ENCODE assay signal across 34 cellular contexts in genomic region chr3:35743218-35743617, GRCh38.
"Had no signal": no experiment of that assay in that cellular context is flagged by ENCODE, and none has a peak within 500 bp of the region (broad histone marks: within the 10 kb centered on the region; RNA-seq: fewer than 3 reads in every experiment).

No MANE protein-coding gene starts in this region.

- DNase-seq: activated B cell treated with CpG ODN at 0.5 μM for 24 hours; activated CD4-positive, alpha-beta memory T cell treated with anti-CD3 and anti-CD28 coated beads for 36 hours; activated CD4-positive, alpha-beta T cell treated with anti-CD3 and anti-CD28 coated beads for 48 hours; activated CD4-positive, alpha-beta T cell treated with anti-CD3 and anti-CD28 coated beads, Interleukin-2, amount 50 U/mL, for 1 hour; activated CD8-positive, alpha-beta memory T cell treated with anti-CD3 and anti-CD28 coated beads, Interleukin-2, amount 10 ng/mL, durations not matched to agents 7 days and 5 days; activated CD8-positive, alpha-beta memory T cell treated with anti-CD3 and anti-CD28 coated beads, Interleukin-2, amount 50 U/mL, for 4 hours; activated CD8-positive, alpha-beta T cell treated with anti-CD3 and anti-CD28 coated beads, Interleukin-2, amount 10 ng/mL, durations not matched to agents 7 days and 5 days; activated gamma-delta T cell; activated naive CD4-positive, alpha-beta T cell; activated naive CD4-positive, alpha-beta T cell treated with anti-CD3 and anti-CD28 coated beads, Interleukin-2, amount 10 ng/mL, durations not matched to agents 7 days and 5 days; activated naive CD8-positive, alpha-beta T cell treated with anti-CD3 and anti-CD28 coated beads, Interleukin-2, amount 10 ng/mL, durations not matched to agents 7 days and 5 days; activated T-cell treated with anti-CD3 and anti-CD28 coated beads, Interleukin-2, amount 50 U/mL, for 1 hour; activated T-cell treated with anti-CD3 and anti-CD28 coated beads, Interleukin-2, amount 50 U/mL, for 48 hours; amniotic stem cell; aorta; body of pancreas; colonic mucosa; effector memory CD4-positive, alpha-beta T cell; endodermal cell; foreskin keratinocyte; gastrocnemius medialis; heart right ventricle; T-helper 1 cell; T-helper 17 cell; T1000; WERI-Rb-1 had no signal

- H3K27ac ChIP-seq: body of pancreas, breast epithelium, cardiac muscle cell, colonic mucosa, foreskin keratinocyte, gastrocnemius medialis, heart right ventricle, hepatocyte, WERI-Rb-1 had no signal

- ATAC-seq: activated CD4-positive, CD25-positive, alpha-beta regulatory T cell treated with anti-CD3 and anti-CD28 coated beads, Interleukin-2, amount 50 U/mL, for 24 hours; activated CD8-positive, alpha-beta memory T cell treated with anti-CD3 and anti-CD28 coated beads, Interleukin-2, amount 10 ng/mL, durations not matched to agents 7 days and 5 days; activated CD8-positive, alpha-beta T cell treated with anti-CD3 and anti-CD28 coated beads, Interleukin-2, amount 10 ng/mL, durations not matched to agents 7 days and 5 days; activated naive CD4-positive, alpha-beta T cell treated with anti-CD3 and anti-CD28 coated beads, Interleukin-2, amount 50 U/mL, for 72 hours; body of pancreas; esophagus mucosa; foreskin keratinocyte; gastrocnemius medialis; heart right ventricle; T-helper 17 cell had no signal

- H3K36me3 ChIP-seq: breast epithelium, cardiac muscle cell, colonic mucosa, heart right ventricle, WERI-Rb-1 had no signal

- H3K9me3 Mint-ChIP-seq: activated B cell treated with CpG ODN at 0.5 μM for 24 hours; activated naive CD8-positive, alpha-beta T cell treated with anti-CD3 and anti-CD28 coated beads, Interleukin-2, amount 10 ng/mL, durations not matched to agents 7 days and 5 days; endodermal cell; T-helper 2 cell treated with Interferon-gamma antibody and Interleukin-4, amounts not matched to agents 5 μg/mL and 100 μg/mL, for 36 hours had no signal

- H3K9me3 ChIP-seq: body of pancreas, breast epithelium, colonic mucosa, gastrocnemius medialis, heart right ventricle had no signal

- H3K27me3 ChIP-seq: body of pancreas, breast epithelium, cardiac muscle cell, colonic mucosa, foreskin keratinocyte, gastrocnemius medialis had no signal

- H3K27me3 Mint-ChIP-seq: activated B cell treated with CpG ODN at 0.5 μM for 24 hours; activated CD4-positive, alpha-beta memory T cell treated with anti-CD3 and anti-CD28 coated beads for 36 hours; activated CD8-positive, alpha-beta memory T cell treated with anti-CD3 and anti-CD28 coated beads, Interleukin-2, amount 10 ng/mL, durations not matched to agents 7 days and 5 days; activated naive CD8-positive, alpha-beta T cell treated with anti-CD3 and anti-CD28 coated beads, Interleukin-2, amount 10 ng/mL, durations not matched to agents 7 days and 5 days; central memory CD8-positive, alpha-beta T cell; T-helper 17 cell had no signal

- H3K27ac Mint-ChIP-seq: activated B cell treated with CpG ODN at 0.5 μM for 24 hours; activated CD4-positive, alpha-beta memory T cell treated with anti-CD3 and anti-CD28 coated beads for 36 hours; activated CD8-positive, alpha-beta memory T cell treated with anti-CD3 and anti-CD28 coated beads, Interleukin-2, amount 10 ng/mL, durations not matched to agents 7 days and 5 days; activated CD8-positive, alpha-beta T cell treated with anti-CD3 and anti-CD28 coated beads, Interleukin-2, amount 10 ng/mL, durations not matched to agents 7 days and 5 days; activated naive CD4-positive, alpha-beta T cell treated with anti-CD3 and anti-CD28 coated beads, Interleukin-2, amount 10 ng/mL, durations not matched to agents 7 days and 5 days; activated naive CD4-positive, alpha-beta T cell treated with anti-CD3 and anti-CD28 coated beads, Interleukin-2, amount 50 U/mL, for 72 hours; activated naive CD8-positive, alpha-beta T cell treated with anti-CD3 and anti-CD28 coated beads, Interleukin-2, amount 10 ng/mL, durations not matched to agents 7 days and 5 days; endodermal cell; T-helper 17 cell; T-helper 2 cell treated with Interferon-gamma antibody and Interleukin-4, amounts not matched to agents 5 μg/mL and 100 μg/mL, for 36 hours had no signal

- H3K4me3 Mint-ChIP-seq: activated B cell treated with CpG ODN at 0.5 μM for 24 hours; activated CD4-positive, alpha-beta memory T cell treated with anti-CD3 and anti-CD28 coated beads for 36 hours; activated CD8-positive, alpha-beta memory T cell treated with anti-CD3 and anti-CD28 coated beads, Interleukin-2, amount 10 ng/mL, durations not matched to agents 7 days and 5 days; activated CD8-positive, alpha-beta T cell treated with anti-CD3 and anti-CD28 coated beads, Interleukin-2, amount 10 ng/mL, durations not matched to agents 7 days and 5 days; activated naive CD4-positive, alpha-beta T cell treated with anti-CD3 and anti-CD28 coated beads, Interleukin-2, amount 10 ng/mL, durations not matched to agents 7 days and 5 days; activated naive CD8-positive, alpha-beta T cell treated with anti-CD3 and anti-CD28 coated beads, Interleukin-2, amount 10 ng/mL, durations not matched to agents 7 days and 5 days; central memory CD8-positive, alpha-beta T cell; endodermal cell; T-helper 17 cell; T-helper 2 cell treated with Interferon-gamma antibody and Interleukin-4, amounts not matched to agents 5 μg/mL and 100 μg/mL, for 36 hours had no signal

- H3K36me3 Mint-ChIP-seq: activated CD4-positive, alpha-beta memory T cell treated with anti-CD3 and anti-CD28 coated beads for 36 hours; activated CD8-positive, alpha-beta memory T cell treated with anti-CD3 and anti-CD28 coated beads, Interleukin-2, amount 10 ng/mL, durations not matched to agents 7 days and 5 days; activated naive CD4-positive, alpha-beta T cell treated with anti-CD3 and anti-CD28 coated beads, Interleukin-2, amount 10 ng/mL, durations not matched to agents 7 days and 5 days; activated naive CD4-positive, alpha-beta T cell treated with anti-CD3 and anti-CD28 coated beads, Interleukin-2, amount 50 U/mL, for 72 hours; activated naive CD8-positive, alpha-beta T cell treated with anti-CD3 and anti-CD28 coated beads, Interleukin-2, amount 10 ng/mL, durations not matched to agents 7 days and 5 days had no signal

- H3K4me1 Mint-ChIP-seq: activated CD8-positive, alpha-beta memory T cell treated with anti-CD3 and anti-CD28 coated beads, Interleukin-2, amount 10 ng/mL, durations not matched to agents 7 days and 5 days; activated naive CD4-positive, alpha-beta T cell treated with anti-CD3 and anti-CD28 coated beads, Interleukin-2, amount 10 ng/mL, durations not matched to agents 7 days and 5 days; activated naive CD8-positive, alpha-beta T cell treated with anti-CD3 and anti-CD28 coated beads, Interleukin-2, amount 10 ng/mL, durations not matched to agents 7 days and 5 days; central memory CD8-positive, alpha-beta T cell; T-helper 17 cell had no signal

- H3K4me3 ChIP-seq: body of pancreas, breast epithelium, cardiac muscle cell, colonic mucosa, gastrocnemius medialis, heart right ventricle, hepatocyte had no signal

- H3K4me1 ChIP-seq: body of pancreas, breast epithelium, colonic mucosa, foreskin keratinocyte, gastrocnemius medialis, heart right ventricle had no signal
